ENCODE assay signal across 6 cellular contexts in genomic region chr22:37805878-37806277, GRCh38. TPM values are rescaled to one million over a fixed set of nuclear protein-coding genes. Genes with fewer than 3 reads are reported as not detected.
DNase-seq lines count a peak whose midpoint lies in the region; ATAC-seq and TF ChIP-seq lines count a peak whose summit lies in the region.

No MANE protein-coding gene starts in this region.

- H3K4me1 Mint-ChIP-seq in activated B cell treated with CpG ODN at 0.5 μM for 24 hours, result peaks cover 47% of the 10 kb centered on the region

- BruUV-seq in A673 (replicated peaks; lab: Mats Ljungman, UMichigan), result no TSS peak

- peak overlapping the region; percentile 66 for H3K4me3 Mint-ChIP-seq in activated B cell treated with CpG ODN at 0.5 μM for 24 hours

- no peaks in the 10 kb centered on the region for H3K27me3 ChIP-seq in A673 (replicated peaks; ENCODE audit: insufficient read depth, low read depth, low read length, poor library complexity)
- no peaks in the 10 kb centered on the region for H3K27me3 ChIP-seq in right lobe of liver

- H3K27ac ChIP-seq in A673 (ENCODE audit: low read depth, low read length, poor library complexity, severe bottlenecking) (no peak overlapping the region), right lobe of liver (peak overlapping the region; percentile 72 to 87 (median 83))

- 21% methylated on average over 6 of the region's 6 CpGs for WGBS in right lobe of liver (ENCODE audit: insufficient coverage, low coverage, low lambda C conversion rate, missing lambda C conversion rate)

- no peak overlapping the region for H3K27ac Mint-ChIP-seq in activated B cell treated with CpG ODN at 0.5 μM for 24 hours

- POLR2A ChIA-PET in A673 (lab: Charles Lee; ENCODE audit: low non-redundant PET), result no interaction called here
- POLR2A ChIA-PET in activated B cell treated with CpG ODN at 0.5 μM for 24 hours (lab: Charles Lee), result no interaction called here

- H3K9me3 Mint-ChIP-seq in activated B cell treated with CpG ODN at 0.5 μM for 24 hours, result no peaks in the 10 kb centered on the region

- no peak for TF ChIP-seq POLR2A in right lobe of liver (IDR thresholded peaks at IDR 0.05)

- ATAC-seq in activated B cell treated with CpG ODN at 0.5 μM for 24 hours (ENCODE audit: low read depth) (no peak), right lobe of liver (no peak), GM21717 (IDR thresholded peaks at IDR 0.05; ENCODE audit: unreplicated experiment) (no peak), HG03520 (IDR thresholded peaks at IDR 0.05; ENCODE audit: unreplicated experiment) (no peak)

- intact Hi-C loops in A673 (cut with micrococcal nuclease; ENCODE audit: unreplicated experiment) (no loop called here), activated B cell treated with CpG ODN at 0.5 μM for 24 hours (cut with micrococcal nuclease) (loop anchor here (2.0 kb wide), 1 partner anchor 59 kb away; no protein-coding TSS in a partner anchor), right lobe of liver (cut with DNase I) (no loop called here)

- CTCF ChIA-PET in A673 (lab: Charles Lee), result no interaction called here
- CTCF ChIA-PET in activated B cell treated with CpG ODN at 0.5 μM for 24 hours (lab: Charles Lee), result no interaction called here

- no peak for DNase-seq in A673 (ENCODE audit: low spot score)
- no peak for DNase-seq in activated B cell treated with CpG ODN at 0.5 μM for 24 hours
- no peak for DNase-seq in right lobe of liver
- no peak for DNase-seq in NCI-H526 (lab: John Stamatoyannopoulos, UW)

- H3K9me3 ChIP-seq in A673 (ENCODE audit: low read depth, low read length, poor library complexity, severe bottlenecking) (no peaks in the 10 kb centered on the region), right lobe of liver (no peaks in the 10 kb centered on the region)

- peak overlapping the region; percentile 77 for H3K4me3 ChIP-seq in A673 (ENCODE audit: low read depth, low read length, poor library complexity, severe bottlenecking)
- H3K4me3 ChIP-seq in right lobe of liver, result peak overlapping the region; percentile 40 to 84 (median 63)

- H3K36me3 ChIP-seq in A673 (ENCODE audit: insufficient read depth, low read length, poor library complexity, severe bottlenecking), result no peaks in the 10 kb centered on the region
- H3K36me3 ChIP-seq in right lobe of liver, result no peaks in the 10 kb centered on the region

- TF ChIP-seq CTCF in A673 (conservative IDR thresholded peaks at IDR 0.05; ENCODE audit: low read depth, low read length), result no peak
- no peak for TF ChIP-seq CTCF in activated B cell treated with CpG ODN at 0.5 μM for 24 hours (IDR thresholded peaks at IDR 0.05)
- TF ChIP-seq CTCF in right lobe of liver (IDR thresholded peaks at IDR 0.05), result no peak

- peaks cover 46% of the 10 kb centered on the region for H3K27me3 Mint-ChIP-seq in activated B cell treated with CpG ODN at 0.5 μM for 24 hours

- H3K36me3 Mint-ChIP-seq in activated B cell treated with CpG ODN at 0.5 μM for 24 hours (ENCODE audit: low read depth), result no peaks in the 10 kb centered on the region

- H3K4me1 ChIP-seq in A673 (ENCODE audit: insufficient read depth, low read length, poor library complexity, severe bottlenecking) (peaks cover 31% of the 10 kb centered on the region), right lobe of liver (peaks cover 0 to 36% (median 10%) of the 10 kb centered on the region in 4 donors)

RNA-seq across cellular contexts. Expression of gene GCAT, which starts 1.9 kb away (rescaled TPM):
- total RNA-seq in A673 (2021) (21.4 and 28.5 TPM in 2 replicates), activated B cell treated with CpG ODN at 0.5 μM for 24 hours (0.40 and 0.83 TPM in 2 replicates), right lobe of liver (10 to 100 TPM; 21.9 to 43.0 (median 29.8) TPM)

RNA-seq across cellular contexts. Expression of gene GALR3, which starts 17.3 kb away (rescaled TPM):
- total RNA-seq in A673 (2021), result 0.26 TPM in 1 of 2 replicates, not detected in the other
- not detected in 2 replicates for total RNA-seq in activated B cell treated with CpG ODN at 0.5 μM for 24 hours
- under 1 TPM in 2 of 6 experiments, not detected in 4; 0.29 to 0.83 TPM for total RNA-seq in right lobe of liver

RNA-seq across cellular contexts. Expression of gene ANKRD54, which starts 38.3 kb away (rescaled TPM):
- total RNA-seq in A673 (2021) (29.5 and 32.9 TPM in 2 replicates), activated B cell treated with CpG ODN at 0.5 μM for 24 hours (12.6 and 16.5 TPM in 2 replicates), right lobe of liver (10 to 100 TPM in 2 of 6 experiments, 1 to 10 TPM in 4; 7.3 to 20.7 (median 9.7) TPM)

RNA-seq across cellular contexts. Expression of gene EIF3L, which starts 43.3 kb away (rescaled TPM):
- 492 and 528 TPM in 2 replicates for total RNA-seq in A673 (2021)
- total RNA-seq in activated B cell treated with CpG ODN at 0.5 μM for 24 hours, result 712 and 718 TPM in 2 replicates
- total RNA-seq in right lobe of liver, result 100 to 1,000 TPM; 117 to 200 (median 164) TPM

Comparison
In these comparisons a context has a peak if more than half of its experiments do, and no peak if none do; other contexts are left out.
1. RNA of gene GCAT, which starts 1.9 kb away (total RNA-seq): 21.9 to 43.0 TPM in right lobe of liver and 21.4 to 28.5 TPM in A673; 0.40 to 0.83 TPM in activated B cell treated with CpG ODN at 0.5 μM for 24 hours; every median in the first group is over 10 times any median in the second.